Comparison of ENCODE assay signal across 1 cellular context in the genomic region with DNA sequence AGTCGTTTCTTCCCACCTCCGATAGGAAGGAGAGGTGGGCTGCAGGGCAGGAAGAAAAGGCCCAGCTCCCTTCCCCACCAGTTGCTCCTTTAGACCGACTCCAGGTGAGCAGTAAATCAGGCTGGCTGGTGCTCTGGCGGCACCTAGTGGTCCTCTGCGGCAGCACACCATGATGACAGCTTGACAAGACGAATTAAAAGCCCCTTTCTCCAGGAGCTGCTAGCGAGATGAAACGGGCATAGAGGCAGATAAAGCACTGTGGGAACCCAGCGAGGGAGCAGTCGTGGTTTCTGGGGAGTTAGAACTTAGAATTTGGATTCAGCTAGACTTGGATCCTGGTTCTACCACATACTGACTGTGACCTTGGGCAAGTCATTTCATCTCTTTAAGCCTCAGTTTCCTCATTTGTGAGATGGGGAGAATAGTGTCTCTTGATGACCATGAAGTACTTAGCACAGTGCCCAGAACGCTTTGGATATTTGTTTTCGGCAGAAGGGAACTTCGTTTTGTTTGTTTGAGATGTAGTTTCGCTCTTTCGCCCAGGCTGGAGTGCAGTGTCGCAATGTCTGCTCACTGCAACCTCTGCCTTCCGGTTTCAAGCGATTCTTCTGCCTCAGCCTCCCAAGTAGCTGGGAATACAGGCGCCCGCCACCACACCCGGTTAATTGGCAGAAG.
TF ChIP-seq lines count a peak whose summit lies in the region.

No MANE protein-coding gene starts in this region.

TF ChIP-seq in HCT116, 20 proteins besides CTCF, POLR2A, EP300 and RAD21 (continued from another document):
- TF ChIP-seq, protein P1, sequence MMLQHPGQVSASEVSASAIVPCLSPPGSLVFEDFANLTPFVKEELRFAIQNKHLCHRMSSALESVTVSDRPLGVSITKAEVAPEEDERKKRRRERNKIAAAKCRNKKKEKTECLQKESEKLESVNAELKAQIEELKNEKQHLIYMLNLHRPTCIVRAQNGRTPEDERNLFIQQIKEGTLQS (IDR thresholded peaks at IDR 0.05), result no peak
- TF ChIP-seq ZFX (IDR thresholded peaks at IDR 0.05), result no peak
- no peak for TF ChIP-seq CEBPB (IDR thresholded peaks at IDR 0.05; ENCODE audit: low read depth)
- TF ChIP-seq, protein P2, sequence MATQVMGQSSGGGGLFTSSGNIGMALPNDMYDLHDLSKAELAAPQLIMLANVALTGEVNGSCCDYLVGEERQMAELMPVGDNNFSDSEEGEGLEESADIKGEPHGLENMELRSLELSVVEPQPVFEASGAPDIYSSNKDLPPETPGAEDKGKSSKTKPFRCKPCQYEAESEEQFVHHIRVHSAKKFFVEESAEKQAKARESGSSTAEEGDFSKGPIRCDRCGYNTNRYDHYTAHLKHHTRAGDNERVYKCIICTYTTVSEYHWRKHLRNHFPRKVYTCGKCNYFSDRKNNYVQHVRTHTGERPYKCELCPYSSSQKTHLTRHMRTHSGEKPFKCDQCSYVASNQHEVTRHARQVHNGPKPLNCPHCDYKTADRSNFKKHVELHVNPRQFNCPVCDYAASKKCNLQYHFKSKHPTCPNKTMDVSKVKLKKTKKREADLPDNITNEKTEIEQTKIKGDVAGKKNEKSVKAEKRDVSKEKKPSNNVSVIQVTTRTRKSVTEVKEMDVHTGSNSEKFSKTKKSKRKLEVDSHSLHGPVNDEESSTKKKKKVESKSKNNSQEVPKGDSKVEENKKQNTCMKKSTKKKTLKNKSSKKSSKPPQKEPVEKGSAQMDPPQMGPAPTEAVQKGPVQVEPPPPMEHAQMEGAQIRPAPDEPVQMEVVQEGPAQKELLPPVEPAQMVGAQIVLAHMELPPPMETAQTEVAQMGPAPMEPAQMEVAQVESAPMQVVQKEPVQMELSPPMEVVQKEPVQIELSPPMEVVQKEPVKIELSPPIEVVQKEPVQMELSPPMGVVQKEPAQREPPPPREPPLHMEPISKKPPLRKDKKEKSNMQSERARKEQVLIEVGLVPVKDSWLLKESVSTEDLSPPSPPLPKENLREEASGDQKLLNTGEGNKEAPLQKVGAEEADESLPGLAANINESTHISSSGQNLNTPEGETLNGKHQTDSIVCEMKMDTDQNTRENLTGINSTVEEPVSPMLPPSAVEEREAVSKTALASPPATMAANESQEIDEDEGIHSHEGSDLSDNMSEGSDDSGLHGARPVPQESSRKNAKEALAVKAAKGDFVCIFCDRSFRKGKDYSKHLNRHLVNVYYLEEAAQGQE (IDR thresholded peaks at IDR 0.05; ENCODE audit: low read depth), result no peak
- no peak for TF ChIP-seq TCF7L2 (IDR thresholded peaks at IDR 0.05; ENCODE audit: borderline replicate concordance, extremely low read depth, insufficient read depth, insufficient read length)
- no peak for TF ChIP-seq SIN3A (IDR thresholded peaks at IDR 0.05; ENCODE audit: low read depth)
- no peak for TF ChIP-seq POLR2AphosphoS5 (IDR thresholded peaks at IDR 0.05; ENCODE audit: low read depth, low read length)
- TF ChIP-seq YY1 (IDR thresholded peaks at IDR 0.05; ENCODE audit: extremely low read depth, insufficient replicate concordance, low read depth, low read length), result no peak
- TF ChIP-seq, protein P3, sequence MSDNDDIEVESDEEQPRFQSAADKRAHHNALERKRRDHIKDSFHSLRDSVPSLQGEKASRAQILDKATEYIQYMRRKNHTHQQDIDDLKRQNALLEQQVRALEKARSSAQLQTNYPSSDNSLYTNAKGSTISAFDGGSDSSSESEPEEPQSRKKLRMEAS (IDR thresholded peaks at IDR 0.05), result no peak
- no peak for TF ChIP-seq FOSL1 (IDR thresholded peaks at IDR 0.05; ENCODE audit: low read depth)
- no peak for TF ChIP-seq EZH2 (IDR thresholded peaks at IDR 0.05)
- no peak for TF ChIP-seq EGR1 (IDR thresholded peaks at IDR 0.05; ENCODE audit: low read depth)
